ENCODE assay signal across 8 cellular contexts in genomic region chr1:165871311-165872067, GRCh38. TPM values are rescaled to one million over a fixed set of nuclear protein-coding genes. Genes with fewer than 3 reads are reported as not detected.
DNase-seq lines count a peak whose midpoint lies in the region; ATAC-seq, FAIRE-seq and TF ChIP-seq lines count a peak whose summit lies in the region.

No MANE protein-coding gene starts in this region.

- TF ChIP-seq POLR2A in GM18505 (IDR thresholded peaks at IDR 0.05; ENCODE audit: borderline replicate concordance, extremely low read depth, insufficient read depth, insufficient read length) (no peak), H54 (IDR thresholded peaks at IDR 0.05; ENCODE audit: low read depth, low read length) (no peak)

- no peak overlapping the region for H3K4me3 ChIP-seq in fibroblast of villous mesenchyme (ENCODE audit: low read depth, low read length)

- no peak for FAIRE-seq in H54 (lab: Jason Lieb, UNC)

- DNase-seq in ACHN (peak; percentile 85), NOMO-1 (lab: John Stamatoyannopoulos, UW; ENCODE audit: unreplicated experiment in 2 of 2) (peak; percentile 86 to 94), fibroblast of villous mesenchyme (ENCODE audit: low read depth) (peak; percentile 84), H54 (ENCODE audit: insufficient read length, low spot score) (no peak)
- DNase-seq in activated CD8-positive, alpha-beta memory T cell treated with anti-CD3 and anti-CD28 coated beads, Interleukin-2, amount 50 U/mL, for 1 hour (ENCODE audit: extremely low read depth), result peak; percentile 4
- DNase-seq in stimulated activated CD4-positive, alpha-beta T cell treated with anti-CD3 and anti-CD28 coated beads, Interleukin-15, amount 100 ng/mL, for 1 hour (ENCODE audit: low read depth in 1 of 2, low spot score in 1 of 2), result peak; percentile 2 to 4

- peak; percentile 80 for ATAC-seq in GM18505 (IDR thresholded peaks at IDR 0.05; ENCODE audit: unreplicated experiment)
- ATAC-seq in HG02884 (IDR thresholded peaks at IDR 0.05; ENCODE audit: unreplicated experiment), result peak; percentile 79

- in situ Hi-C loops in ACHN (cut with HindIII; ENCODE audit: low pct_ligation_motif_present, low pct_unique_long_range_greater_than_20kb, low sequenced_read_pairs), result no loop called here

- TF ChIP-seq CTCF in fibroblast of villous mesenchyme (IDR thresholded peaks at IDR 0.05; ENCODE audit: insufficient read depth, low read depth, low read length), result peak; percentile 61

RNA-seq across cellular contexts. Expression of gene UCK2, which starts 44.1 kb away (rescaled TPM):
- total RNA-seq in fibroblast of villous mesenchyme, result 97.6 and 122 TPM in 2 replicates
